ENCODE assay signal across 8 cellular contexts in genomic region chr7:37208528-37208927, GRCh38.
DNase-seq lines count a peak whose midpoint lies in the region; ATAC-seq and TF ChIP-seq lines count a peak whose summit lies in the region.

No MANE protein-coding gene starts in this region.

- no peak overlapping the region for H3K4me3 Mint-ChIP-seq in activated T-cell treated with anti-CD3 and anti-CD28 coated beads, Interleukin-2, amount 50 U/mL, for 24 hours
- H3K4me3 Mint-ChIP-seq in T-helper 17 cell: no peak overlapping the region

- TF ChIP-seq CTCF in LNCAP (IDR thresholded peaks at IDR 0.05): peak; percentile 50

- no peak overlapping the region for H3K4me3 ChIP-seq in muscle layer of colon (ENCODE audit: low read depth in 1 of 2, low read length in 2 of 2)

- H3K9me3 Mint-ChIP-seq in activated T-cell treated with anti-CD3 and anti-CD28 coated beads, Interleukin-2, amount 50 U/mL, for 24 hours: no peaks in the 10 kb centered on the region

- H3K9me3 ChIP-seq in T-helper 17 cell (ENCODE audit: control insufficient read depth, low read length, poor library complexity, severe bottlenecking) (no peaks in the 10 kb centered on the region), muscle layer of colon (ENCODE audit: low read length) (no peaks in the 10 kb centered on the region)

- peaks cover 18% of the 10 kb centered on the region for H3K4me1 ChIP-seq in muscle layer of colon (ENCODE audit: insufficient read depth, low read length)

- DNase-seq in activated T-cell treated with anti-CD3 and anti-CD28 coated beads, Interleukin-2, amount 50 U/mL, for 24 hours: no peak
- DNase-seq in activated T-cell treated with anti-CD3 and anti-CD28 coated beads for 4 hours (no peak), T-helper 17 cell (no peak), epidermal melanocyte (ENCODE audit: insufficient read length, low spot score) (peak; percentile 32), UCSD-AML1 (lab: John Stamatoyannopoulos, UW; ENCODE audit: unreplicated experiment) (no peak)

- peak overlapping the region; percentile 45 for H3K27ac ChIP-seq in muscle layer of colon (ENCODE audit: low read depth, low read length)

- ATAC-seq in GM21825 (IDR thresholded peaks at IDR 0.05; ENCODE audit: unreplicated experiment) (peak; percentile 77), T-helper 17 cell (peak; percentile 66)

- H3K27ac Mint-ChIP-seq in activated T-cell treated with anti-CD3 and anti-CD28 coated beads, Interleukin-2, amount 50 U/mL, for 24 hours: peak overlapping the region; percentile 68
- H3K27ac Mint-ChIP-seq in T-helper 17 cell: peak overlapping the region; percentile 80

- H3K4me1 Mint-ChIP-seq in activated T-cell treated with anti-CD3 and anti-CD28 coated beads, Interleukin-2, amount 50 U/mL, for 24 hours (ENCODE audit: low read depth): peaks cover 27% of the 10 kb centered on the region
- H3K4me1 Mint-ChIP-seq in T-helper 17 cell: peaks cover 7% of the 10 kb centered on the region

- no peaks in the 10 kb centered on the region for H3K36me3 ChIP-seq in muscle layer of colon (ENCODE audit: insufficient read depth, low read length)

- H3K36me3 Mint-ChIP-seq in activated T-cell treated with anti-CD3 and anti-CD28 coated beads, Interleukin-2, amount 50 U/mL, for 24 hours (ENCODE audit: low read depth): peaks cover 98% of the 10 kb centered on the region
- peaks cover 9% of the 10 kb centered on the region for H3K36me3 Mint-ChIP-seq in T-helper 17 cell (ENCODE audit: low read depth)

- no peak overlapping the region for H3K9ac ChIP-seq in muscle layer of colon (ENCODE audit: low read length)

- no peaks in the 10 kb centered on the region for H3K27me3 Mint-ChIP-seq in activated T-cell treated with anti-CD3 and anti-CD28 coated beads, Interleukin-2, amount 50 U/mL, for 24 hours
- H3K27me3 Mint-ChIP-seq in T-helper 17 cell: no peaks in the 10 kb centered on the region

- no peaks in the 10 kb centered on the region for H3K27me3 ChIP-seq in muscle layer of colon (ENCODE audit: control insufficient read depth in 1 of 2, insufficient read depth in 2 of 2, low read length in 2 of 2)
